In the genomic region with DNA sequence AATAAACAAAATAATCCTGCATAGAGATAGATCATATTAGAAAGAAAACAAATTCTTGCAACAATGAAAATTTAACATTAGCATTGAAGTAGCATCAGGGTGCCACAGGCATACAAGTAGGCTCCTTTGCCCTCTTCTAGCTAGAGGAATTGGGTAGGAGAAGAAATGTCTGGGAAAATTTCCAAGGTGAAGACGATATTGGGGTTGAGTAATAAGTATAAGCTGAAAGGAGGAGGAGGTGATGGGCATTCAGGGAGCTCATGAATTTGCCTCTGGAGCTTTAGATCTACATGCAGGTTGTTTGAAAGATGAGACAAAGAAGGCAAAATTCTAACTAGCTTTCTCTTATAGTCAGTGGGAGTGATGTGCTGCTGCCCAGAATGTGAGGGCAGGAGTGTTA, we compare ENCODE assay signal across 27 cellular contexts.
"Had no signal": no experiment of that assay in that cellular context is flagged by ENCODE, and none has a peak within 500 bp of the region (broad histone marks: within the 10 kb centered on the region; RNA-seq: fewer than 3 reads in every experiment).

No MANE protein-coding gene starts in this region.

- H3K4me1 ChIP-seq: colonic mucosa, esophagus muscularis mucosa, gastrocnemius medialis, heart left ventricle, left lung, parathyroid adenoma, right atrium auricular region, spleen, tibial nerve, upper lobe of left lung had no signal

- H3K9me3 ChIP-seq: colonic mucosa, esophagus muscularis mucosa, gastrocnemius medialis, heart left ventricle, left lung, mucosa of descending colon, right atrium auricular region, spleen, thoracic aorta, tibial nerve, upper lobe of left lung had no signal

- H3K4me2 ChIP-seq: hepatocyte, neural progenitor cell had no signal

- H3K79me2 ChIP-seq: hepatocyte, parathyroid adenoma had no signal

- H2AFZ ChIP-seq: hepatocyte, neural progenitor cell, parathyroid adenoma had no signal

- H3K36me3 ChIP-seq: colonic mucosa, esophagus muscularis mucosa, gastrocnemius medialis, heart left ventricle, left lung, neural progenitor cell, right atrium auricular region, spleen, thoracic aorta, tibial nerve, upper lobe of left lung had no signal

- DNase-seq: colonic mucosa; dermis blood vessel endothelial cell; effector memory CD4-positive, alpha-beta T cell; foreskin fibroblast; gastrocnemius medialis; heart left ventricle; left cardiac atrium; left lung; mesenchymal stem cell; mucosa of descending colon; naive B cell; spleen; stimulated activated CD4-positive, alpha-beta T cell treated with anti-CD3 and anti-CD28 coated beads, Interleukin-4, amount 100 ng/mL, for 4 hours; stimulated activated naive CD8-positive, alpha-beta T cell treated with anti-CD3 and anti-CD28 coated beads, Interleukin-15, Interleukin-2, amounts not matched to agents 100 U/mL and 50 U/mL, for 24 hours; substantia nigra; upper lobe of left lung had no signal

- H3K9ac ChIP-seq: neural progenitor cell, parathyroid adenoma had no signal

- H3K27ac Mint-ChIP-seq: mesothelial cell of epicardium; naive B cell; nephron; neural progenitor cell; progenitor cell of endocrine pancreas; stimulated activated memory B cell treated with anti-CD40 and anti-IgM and Interleukin-4, amounts not matched to agents 10 μg/mL and 1 μg/mL and 100 μg/mL, for 72 hours had no signal

- H3K4me1 Mint-ChIP-seq: naive B cell; nephron; stimulated activated memory B cell treated with anti-CD40 and anti-IgM and Interleukin-4, amounts not matched to agents 10 μg/mL and 1 μg/mL and 100 μg/mL, for 72 hours had no signal

- H3K4me3 Mint-ChIP-seq: mesothelial cell of epicardium; naive B cell; nephron; neural progenitor cell; stimulated activated memory B cell treated with anti-CD40 and anti-IgM and Interleukin-4, amounts not matched to agents 10 μg/mL and 1 μg/mL and 100 μg/mL, for 72 hours had no signal

- H3K27ac ChIP-seq: colonic mucosa, esophagus muscularis mucosa, gastrocnemius medialis, heart left ventricle, hepatocyte, left lung, neural progenitor cell, parathyroid adenoma, right atrium auricular region, spleen, thoracic aorta, tibial nerve, upper lobe of left lung had no signal

- H3K27me3 Mint-ChIP-seq: naive B cell; progenitor cell of endocrine pancreas; stimulated activated memory B cell treated with anti-CD40 and anti-IgM and Interleukin-4, amounts not matched to agents 10 μg/mL and 1 μg/mL and 100 μg/mL, for 72 hours had no signal

- H3K9me3 Mint-ChIP-seq: nephron; neural progenitor cell; stimulated activated memory B cell treated with anti-CD40 and anti-IgM and Interleukin-4, amounts not matched to agents 10 μg/mL and 1 μg/mL and 100 μg/mL, for 72 hours had no signal

- H3K4me3 ChIP-seq: colonic mucosa, esophagus muscularis mucosa, gastrocnemius medialis, heart left ventricle, hepatocyte, left lung, mucosa of descending colon, neural progenitor cell, right atrium auricular region, spleen, thoracic aorta, tibial nerve, upper lobe of left lung had no signal

- H3K36me3 Mint-ChIP-seq: mesothelial cell of epicardium; naive B cell; neural progenitor cell; stimulated activated memory B cell treated with anti-CD40 and anti-IgM and Interleukin-4, amounts not matched to agents 10 μg/mL and 1 μg/mL and 100 μg/mL, for 72 hours had no signal

- H3K27me3 ChIP-seq: colonic mucosa, esophagus muscularis mucosa, gastrocnemius medialis, heart left ventricle, hepatocyte, left lung, neural progenitor cell, right atrium auricular region, spleen, tibial nerve, upper lobe of left lung had no signal
